Comparison of ENCODE assay signal across 16 cellular contexts in the genomic region with DNA sequence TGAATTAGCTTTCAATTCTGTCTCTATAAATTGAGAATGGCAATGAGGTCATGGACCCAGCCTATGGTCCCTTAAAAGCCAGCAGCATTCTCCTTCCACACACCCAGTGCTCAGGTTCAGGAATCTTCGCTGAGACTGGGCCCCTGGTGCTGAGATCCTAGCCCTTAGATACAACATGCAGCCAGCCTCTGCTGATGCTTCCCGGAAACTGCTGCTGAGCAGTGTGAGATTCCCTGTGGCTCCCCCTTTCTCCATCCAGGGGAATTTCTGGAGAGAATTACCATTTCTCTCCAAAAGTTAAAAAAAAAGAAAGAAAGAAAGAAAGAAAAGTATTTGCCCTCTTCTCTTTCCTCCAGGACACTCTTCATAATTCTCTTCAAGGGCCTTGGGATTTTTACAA. TPM values are rescaled to one million over a fixed set of nuclear protein-coding genes. Genes with fewer than 3 reads are reported as not detected.
DNase-seq lines count a peak whose midpoint lies in the region; ATAC-seq and TF ChIP-seq lines count a peak whose summit lies in the region.
"Had no signal": no experiment of that assay in that cellular context is flagged by ENCODE, and none has a peak within 500 bp of the region (broad histone marks: within the 10 kb centered on the region; RNA-seq: fewer than 3 reads in every experiment).

No MANE protein-coding gene starts in this region.

- H3K4me1 Mint-ChIP-seq in activated T-cell treated with anti-CD3 and anti-CD28 coated beads, Interleukin-2, amount 50 U/mL, for 4 hours (ENCODE audit: low read depth), result no peaks in the 10 kb centered on the region
- H3K4me1 Mint-ChIP-seq in stimulated activated effector memory CD8-positive, alpha-beta T cell treated with anti-CD3 and anti-CD28 coated beads, Interleukin-12 subunit alpha, Interleukin-12 subunit beta, amount 100 ng/mL, for 72 hours, result no peaks in the 10 kb centered on the region
- no peaks in the 10 kb centered on the region for H3K4me1 Mint-ChIP-seq in activated CD8-positive, alpha-beta memory T cell treated with anti-CD3 and anti-CD28 coated beads, Interleukin-2, amount 10 ng/mL, durations not matched to agents 7 days and 5 days
- no peaks in the 10 kb centered on the region for H3K4me1 Mint-ChIP-seq in activated CD8-positive, alpha-beta T cell treated with anti-CD3 and anti-CD28 coated beads for 36 hours (ENCODE audit: low read depth)

- ATAC-seq in activated T-cell treated with anti-CD3 and anti-CD28 coated beads, Interleukin-2, amount 50 U/mL, for 4 hours, result no peak
- no peak for ATAC-seq in stimulated activated effector memory CD8-positive, alpha-beta T cell treated with anti-CD3 and anti-CD28 coated beads, Interleukin-12 subunit alpha, Interleukin-12 subunit beta, amount 100 ng/mL, for 72 hours
- ATAC-seq in activated CD8-positive, alpha-beta memory T cell treated with anti-CD3 and anti-CD28 coated beads, Interleukin-2, amount 10 ng/mL, durations not matched to agents 7 days and 5 days, result no peak
- no peak for ATAC-seq in activated CD8-positive, alpha-beta T cell treated with anti-CD3 and anti-CD28 coated beads for 36 hours

- no peak overlapping the region for H3K4me3 ChIP-seq in NT2/D1 (ENCODE audit: insufficient read length, low read depth)
- H3K4me3 ChIP-seq in epithelial cell of proximal tubule (ENCODE audit: low read depth, low read length), result no peak overlapping the region
- H3K4me3 ChIP-seq: colonic mucosa, Peyer's patch, stomach had no signal

- POLR2A ChIA-PET in activated CD8-positive, alpha-beta T cell treated with anti-CD3 and anti-CD28 coated beads for 36 hours (lab: Charles Lee), result no interaction called here

- peak; percentile 42 for TF ChIP-seq CTCF in epithelial cell of proximal tubule (conservative IDR thresholded peaks at IDR 0.05; ENCODE audit: low read depth, low read length)
- TF ChIP-seq CTCF in activated CD8-positive, alpha-beta T cell treated with anti-CD3 and anti-CD28 coated beads for 36 hours (IDR thresholded peaks at IDR 0.05), result no peak

- no peaks in the 10 kb centered on the region for H3K9me3 ChIP-seq in NT2/D1 (ENCODE audit: insufficient read depth, low read length)
- H3K9me3 ChIP-seq: colonic mucosa, Peyer's patch, stomach had no signal

- H3K4me1 ChIP-seq in NT2/D1 (ENCODE audit: insufficient read depth, insufficient read length), result no peaks in the 10 kb centered on the region
- H3K4me1 ChIP-seq: colonic mucosa, Peyer's patch, stomach had no signal

- H3K36me3 Mint-ChIP-seq in activated T-cell treated with anti-CD3 and anti-CD28 coated beads, Interleukin-2, amount 50 U/mL, for 4 hours (ENCODE audit: insufficient read depth), result no peaks in the 10 kb centered on the region
- H3K36me3 Mint-ChIP-seq in stimulated activated effector memory CD8-positive, alpha-beta T cell treated with anti-CD3 and anti-CD28 coated beads, Interleukin-12 subunit alpha, Interleukin-12 subunit beta, amount 100 ng/mL, for 72 hours, result no peaks in the 10 kb centered on the region
- no peaks in the 10 kb centered on the region for H3K36me3 Mint-ChIP-seq in activated CD8-positive, alpha-beta memory T cell treated with anti-CD3 and anti-CD28 coated beads, Interleukin-2, amount 10 ng/mL, durations not matched to agents 7 days and 5 days
- no peaks in the 10 kb centered on the region for H3K36me3 Mint-ChIP-seq in activated CD8-positive, alpha-beta T cell treated with anti-CD3 and anti-CD28 coated beads for 36 hours (ENCODE audit: low read depth)

- H3K9me3 Mint-ChIP-seq in activated T-cell treated with anti-CD3 and anti-CD28 coated beads, Interleukin-2, amount 50 U/mL, for 4 hours, result no peaks in the 10 kb centered on the region
- no peaks in the 10 kb centered on the region for H3K9me3 Mint-ChIP-seq in stimulated activated effector memory CD8-positive, alpha-beta T cell treated with anti-CD3 and anti-CD28 coated beads, Interleukin-12 subunit alpha, Interleukin-12 subunit beta, amount 100 ng/mL, for 72 hours
- H3K9me3 Mint-ChIP-seq in activated CD8-positive, alpha-beta memory T cell treated with anti-CD3 and anti-CD28 coated beads, Interleukin-2, amount 10 ng/mL, durations not matched to agents 7 days and 5 days (ENCODE audit: low read depth), result no peaks in the 10 kb centered on the region
- no peaks in the 10 kb centered on the region for H3K9me3 Mint-ChIP-seq in activated CD8-positive, alpha-beta T cell treated with anti-CD3 and anti-CD28 coated beads for 36 hours
- H3K9me3 Mint-ChIP-seq: activated T-cell treated with anti-CD3 and anti-CD28 coated beads, Interleukin-2, amount 50 U/mL, for 24 hours had no signal

- no peak overlapping the region for H3K9ac ChIP-seq in NT2/D1 (ENCODE audit: insufficient read length, low read depth)

- intact Hi-C loops in activated CD8-positive, alpha-beta T cell treated with anti-CD3 and anti-CD28 coated beads for 36 hours (cut with micrococcal nuclease), result no loop called here

- H3K27me3 ChIP-seq in NT2/D1 (ENCODE audit: insufficient read depth, insufficient read length), result no peaks in the 10 kb centered on the region
- H3K27me3 ChIP-seq: colonic mucosa, Peyer's patch, stomach had no signal

- no peak overlapping the region for H3K27ac Mint-ChIP-seq in stimulated activated effector memory CD8-positive, alpha-beta T cell treated with anti-CD3 and anti-CD28 coated beads, Interleukin-12 subunit alpha, Interleukin-12 subunit beta, amount 100 ng/mL, for 72 hours
- no peak overlapping the region for H3K27ac Mint-ChIP-seq in activated CD8-positive, alpha-beta memory T cell treated with anti-CD3 and anti-CD28 coated beads, Interleukin-2, amount 10 ng/mL, durations not matched to agents 7 days and 5 days
- no peak overlapping the region for H3K27ac Mint-ChIP-seq in activated CD8-positive, alpha-beta T cell treated with anti-CD3 and anti-CD28 coated beads for 36 hours
- H3K27ac Mint-ChIP-seq: activated T-cell treated with anti-CD3 and anti-CD28 coated beads, Interleukin-2, amount 50 U/mL, for 24 hours had no signal

- no peaks in the 10 kb centered on the region for H3K27me3 Mint-ChIP-seq in activated T-cell treated with anti-CD3 and anti-CD28 coated beads, Interleukin-2, amount 50 U/mL, for 4 hours (ENCODE audit: low read depth)
- H3K27me3 Mint-ChIP-seq in activated CD8-positive, alpha-beta memory T cell treated with anti-CD3 and anti-CD28 coated beads, Interleukin-2, amount 10 ng/mL, durations not matched to agents 7 days and 5 days, result peaks cover 3% of the 10 kb centered on the region
- H3K27me3 Mint-ChIP-seq in activated CD8-positive, alpha-beta T cell treated with anti-CD3 and anti-CD28 coated beads for 36 hours, result peaks cover 3% of the 10 kb centered on the region

- H3K36me3 ChIP-seq in NT2/D1 (ENCODE audit: insufficient read depth, insufficient read length, low read length), result no peaks in the 10 kb centered on the region
- H3K36me3 ChIP-seq: colonic mucosa, Peyer's patch, stomach had no signal

- DNase-seq in ELF-1 (ENCODE audit: low read depth, low spot score) (peak; percentile 53), NT2/D1 (ENCODE audit: low read depth, low spot score) (peak; percentile 25), epithelial cell of proximal tubule (ENCODE audit: low read depth) (no peak), lung microvascular endothelial cell (ENCODE audit: low read depth in 2 of 2) (peak; percentile 11 to 23)
- DNase-seq in activated T-cell treated with anti-CD3 and anti-CD28 coated beads, Interleukin-2, amount 50 U/mL, for 4 hours, result no peak
- no peak for DNase-seq in stimulated activated effector memory CD8-positive, alpha-beta T cell treated with anti-CD3 and anti-CD28 coated beads, Interleukin-12 subunit alpha, Interleukin-12 subunit beta, amount 100 ng/mL, for 72 hours (ENCODE audit: low spot score in 2 of 2)
- DNase-seq in activated CD8-positive, alpha-beta memory T cell treated with anti-CD3 and anti-CD28 coated beads, Interleukin-2, amount 10 ng/mL, durations not matched to agents 7 days and 5 days, result no peak
- no peak for DNase-seq in activated CD8-positive, alpha-beta T cell treated with anti-CD3 and anti-CD28 coated beads for 36 hours
- DNase-seq: activated T-cell treated with anti-CD3 and anti-CD28 coated beads, Interleukin-2, amount 50 U/mL, for 24 hours; colonic mucosa; DMS 273 treated with DMSO at 0.1 percent for 48 hours; HCEC 1CT; NCI-H2081; NCI-H526 treated with DMSO at 0.1 percent for 48 hours; Peyer's patch; stomach had no signal

- H3K4me3 Mint-ChIP-seq in activated T-cell treated with anti-CD3 and anti-CD28 coated beads, Interleukin-2, amount 50 U/mL, for 4 hours, result no peak overlapping the region
- H3K4me3 Mint-ChIP-seq in stimulated activated effector memory CD8-positive, alpha-beta T cell treated with anti-CD3 and anti-CD28 coated beads, Interleukin-12 subunit alpha, Interleukin-12 subunit beta, amount 100 ng/mL, for 72 hours, result no peak overlapping the region
- H3K4me3 Mint-ChIP-seq in activated CD8-positive, alpha-beta memory T cell treated with anti-CD3 and anti-CD28 coated beads, Interleukin-2, amount 10 ng/mL, durations not matched to agents 7 days and 5 days, result no peak overlapping the region
- no peak overlapping the region for H3K4me3 Mint-ChIP-seq in activated CD8-positive, alpha-beta T cell treated with anti-CD3 and anti-CD28 coated beads for 36 hours
- H3K4me3 Mint-ChIP-seq: activated T-cell treated with anti-CD3 and anti-CD28 coated beads, Interleukin-2, amount 50 U/mL, for 24 hours had no signal

- CTCF ChIA-PET in activated CD8-positive, alpha-beta memory T cell treated with anti-CD3 and anti-CD28 coated beads, Interleukin-2, amount 10 ng/mL, durations not matched to agents 7 days and 5 days (lab: Charles Lee), result no interaction called here
- CTCF ChIA-PET in activated CD8-positive, alpha-beta T cell treated with anti-CD3 and anti-CD28 coated beads for 36 hours (lab: Charles Lee), result interaction anchor here (0.6 kb wide), 1 partner anchor 18 kb away, joined by 3 read pairs; no protein-coding TSS in a partner anchor

RNA-seq across cellular contexts. Expression of gene RALGPS2, which starts 31.7 kb away (rescaled TPM):
- total RNA-seq in epithelial cell of proximal tubule (14.5 and 15.0 TPM in 2 replicates), lung microvascular endothelial cell (17.9 and 19.4 TPM in 2 replicates)
- total RNA-seq in activated T-cell treated with anti-CD3 and anti-CD28 coated beads, Interleukin-2, amount 50 U/mL, for 4 hours, result 1 to 10 TPM; 1.1 to 2.2 (median 1.8) TPM
- 1 to 10 TPM; 1.4 to 1.9 TPM for total RNA-seq in activated CD8-positive, alpha-beta memory T cell treated with anti-CD3 and anti-CD28 coated beads, Interleukin-2, amount 10 ng/mL, durations not matched to agents 7 days and 5 days
- 1 to 10 TPM; 2.8 to 4.8 TPM for total RNA-seq in activated CD8-positive, alpha-beta T cell treated with anti-CD3 and anti-CD28 coated beads for 36 hours

Comparison
In these comparisons a context has a peak if more than half of its experiments do, and no peak if none do; other contexts are left out.
1. DNase-seq: peak in ELF-1 (single experiment), NT2/D1 (single experiment) and lung microvascular endothelial cell (2 of 2); none in epithelial cell of proximal tubule (single experiment), activated T-cell treated with anti-CD3 and anti-CD28 coated beads, Interleukin-2, amount 50 U/mL, for 4 hours (single experiment), stimulated activated effector memory CD8-positive, alpha-beta T cell treated with anti-CD3 and anti-CD28 coated beads, Interleukin-12 subunit alpha, Interleukin-12 subunit beta, amount 100 ng/mL, for 72 hours (0 of 2), activated CD8-positive, alpha-beta memory T cell treated with anti-CD3 and anti-CD28 coated beads, Interleukin-2, amount 10 ng/mL, durations not matched to agents 7 days and 5 days (single experiment) and activated CD8-positive, alpha-beta T cell treated with anti-CD3 and anti-CD28 coated beads for 36 hours (single experiment).